1 cellular context compared by ENCODE assay signal in the genomic region with DNA sequence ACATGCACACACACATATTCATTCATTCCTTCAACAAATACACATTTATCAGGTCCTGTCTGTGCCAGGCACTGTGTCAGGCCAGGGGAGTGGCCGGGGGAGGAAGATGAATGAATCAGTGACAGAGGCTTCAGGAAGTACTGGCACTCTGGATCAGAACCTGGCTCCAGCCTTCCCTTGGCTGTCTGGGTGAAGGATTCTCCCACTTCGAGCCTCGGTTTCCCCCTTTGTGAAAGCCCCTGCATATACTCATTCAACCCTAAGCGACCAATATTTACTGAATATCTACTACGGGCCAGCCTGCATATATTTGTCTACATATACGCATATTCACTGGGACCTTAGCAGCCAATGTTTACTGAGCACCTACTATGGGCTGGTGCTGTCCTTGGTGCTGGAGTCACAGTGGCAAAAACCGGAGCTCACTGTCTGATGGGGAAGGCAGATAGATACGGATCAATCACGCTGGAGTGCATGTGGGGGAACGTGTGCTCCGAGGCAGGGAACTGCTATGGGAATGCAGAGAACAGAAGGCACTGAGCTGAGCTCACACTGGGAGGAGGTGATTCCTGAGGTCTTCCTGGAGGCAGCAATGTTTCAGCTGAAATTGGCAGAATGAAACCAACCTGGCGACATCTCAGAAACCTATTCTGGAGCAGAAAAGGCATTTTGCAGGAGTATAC.
TF ChIP-seq lines count a peak whose summit lies in the region.

No MANE protein-coding gene starts in this region.

TF ChIP-seq in A549, 52 proteins besides CTCF, POLR2A, EP300 and RAD21 (continued from another document):
- TF ChIP-seq, protein P1, sequence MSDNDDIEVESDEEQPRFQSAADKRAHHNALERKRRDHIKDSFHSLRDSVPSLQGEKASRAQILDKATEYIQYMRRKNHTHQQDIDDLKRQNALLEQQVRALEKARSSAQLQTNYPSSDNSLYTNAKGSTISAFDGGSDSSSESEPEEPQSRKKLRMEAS (IDR thresholded peaks at IDR 0.05) = no peak
- no peak; the same call in 1 of the 2 replicates for TF ChIP-seq FOXS1 (CRISPR knock-in tag; IDR thresholded peaks at IDR 0.05)
- TF ChIP-seq POLR2AphosphoS2 (conservative IDR thresholded peaks at IDR 0.05; ENCODE audit: low read length) = no peak
- no peak for TF ChIP-seq SMC3 (IDR thresholded peaks at IDR 0.05)
- TF ChIP-seq JUN (IDR thresholded peaks at IDR 0.05) = 0 out of 5 replicates have a peak, but pooled peaks of 1 of the 2 experiments have one; percentile 3
- TF ChIP-seq, protein P2, sequence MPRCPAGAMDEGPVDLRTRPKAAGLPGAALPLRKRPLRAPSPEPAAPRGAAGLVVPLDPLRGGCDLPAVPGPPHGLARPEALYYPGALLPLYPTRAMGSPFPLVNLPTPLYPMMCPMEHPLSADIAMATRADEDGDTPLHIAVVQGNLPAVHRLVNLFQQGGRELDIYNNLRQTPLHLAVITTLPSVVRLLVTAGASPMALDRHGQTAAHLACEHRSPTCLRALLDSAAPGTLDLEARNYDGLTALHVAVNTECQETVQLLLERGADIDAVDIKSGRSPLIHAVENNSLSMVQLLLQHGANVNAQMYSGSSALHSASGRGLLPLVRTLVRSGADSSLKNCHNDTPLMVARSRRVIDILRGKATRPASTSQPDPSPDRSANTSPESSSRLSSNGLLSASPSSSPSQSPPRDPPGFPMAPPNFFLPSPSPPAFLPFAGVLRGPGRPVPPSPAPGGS (IDR thresholded peaks at IDR 0.05) = no peak
- no peak for TF ChIP-seq CHD2 (IDR thresholded peaks at IDR 0.05; ENCODE audit: low read length, partially characterized antibody)
- no peak for TF ChIP-seq ZSCAN20 (CRISPR knock-in tag; IDR thresholded peaks at IDR 0.05)
- no peak for TF ChIP-seq CBX8 (IDR thresholded peaks at IDR 0.05)
- TF ChIP-seq NR3C1 (IDR thresholded peaks at IDR 0.05) = no peak
- TF ChIP-seq ZC3H11A (IDR thresholded peaks at IDR 0.05) = no peak
- no peak for TF ChIP-seq MAFK (IDR thresholded peaks at IDR 0.05; ENCODE audit: partially characterized antibody)
- TF ChIP-seq NFE2L2 (conservative IDR thresholded peaks at IDR 0.05; ENCODE audit: low read length) = no peak
- no peak for TF ChIP-seq ESRRA (IDR thresholded peaks at IDR 0.05; ENCODE audit: borderline replicate concordance, low read length)
- no peak for TF ChIP-seq KDM5A (IDR thresholded peaks at IDR 0.05)
- no peak for TF ChIP-seq TP53 (CRISPR knock-in tag; IDR thresholded peaks at IDR 0.05)
- TF ChIP-seq, protein P3, sequence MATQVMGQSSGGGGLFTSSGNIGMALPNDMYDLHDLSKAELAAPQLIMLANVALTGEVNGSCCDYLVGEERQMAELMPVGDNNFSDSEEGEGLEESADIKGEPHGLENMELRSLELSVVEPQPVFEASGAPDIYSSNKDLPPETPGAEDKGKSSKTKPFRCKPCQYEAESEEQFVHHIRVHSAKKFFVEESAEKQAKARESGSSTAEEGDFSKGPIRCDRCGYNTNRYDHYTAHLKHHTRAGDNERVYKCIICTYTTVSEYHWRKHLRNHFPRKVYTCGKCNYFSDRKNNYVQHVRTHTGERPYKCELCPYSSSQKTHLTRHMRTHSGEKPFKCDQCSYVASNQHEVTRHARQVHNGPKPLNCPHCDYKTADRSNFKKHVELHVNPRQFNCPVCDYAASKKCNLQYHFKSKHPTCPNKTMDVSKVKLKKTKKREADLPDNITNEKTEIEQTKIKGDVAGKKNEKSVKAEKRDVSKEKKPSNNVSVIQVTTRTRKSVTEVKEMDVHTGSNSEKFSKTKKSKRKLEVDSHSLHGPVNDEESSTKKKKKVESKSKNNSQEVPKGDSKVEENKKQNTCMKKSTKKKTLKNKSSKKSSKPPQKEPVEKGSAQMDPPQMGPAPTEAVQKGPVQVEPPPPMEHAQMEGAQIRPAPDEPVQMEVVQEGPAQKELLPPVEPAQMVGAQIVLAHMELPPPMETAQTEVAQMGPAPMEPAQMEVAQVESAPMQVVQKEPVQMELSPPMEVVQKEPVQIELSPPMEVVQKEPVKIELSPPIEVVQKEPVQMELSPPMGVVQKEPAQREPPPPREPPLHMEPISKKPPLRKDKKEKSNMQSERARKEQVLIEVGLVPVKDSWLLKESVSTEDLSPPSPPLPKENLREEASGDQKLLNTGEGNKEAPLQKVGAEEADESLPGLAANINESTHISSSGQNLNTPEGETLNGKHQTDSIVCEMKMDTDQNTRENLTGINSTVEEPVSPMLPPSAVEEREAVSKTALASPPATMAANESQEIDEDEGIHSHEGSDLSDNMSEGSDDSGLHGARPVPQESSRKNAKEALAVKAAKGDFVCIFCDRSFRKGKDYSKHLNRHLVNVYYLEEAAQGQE (IDR thresholded peaks at IDR 0.05) = peak; percentile 98
- no peak for TF ChIP-seq BHLHE40 (IDR thresholded peaks at IDR 0.05; ENCODE audit: low read depth, low read length)
- TF ChIP-seq ZFP36 (IDR thresholded peaks at IDR 0.05; ENCODE audit: borderline replicate concordance, partially characterized antibody) = peak; percentile 90
- TF ChIP-seq RNF2 (IDR thresholded peaks at IDR 0.05; ENCODE audit: borderline replicate concordance, low read depth) = no peak
